Comparison of ENCODE assay signal across 2 cellular contexts in genomic region chr20:22819784-22820183, GRCh38.
TF ChIP-seq lines count a peak whose summit lies in the region.

No MANE protein-coding gene starts in this region.

TF ChIP-seq in HepG2, 621 proteins besides CTCF, POLR2A, EP300 and RAD21:
- TF ChIP-seq ZNF414 (CRISPR knock-in tag; IDR thresholded peaks at IDR 0.05) (no peak), ZSCAN9 (CRISPR knock-in tag; IDR thresholded peaks at IDR 0.05; ENCODE audit: borderline replicate concordance) (no peak), CCAR2 (optimal IDR thresholded peaks at IDR 0.05; ENCODE audit: low read depth, low read length) (no peak), HES4 (CRISPR knock-in tag; IDR thresholded peaks at IDR 0.05; ENCODE audit: borderline replicate concordance) (no peak), ZNF274 (CRISPR knock-in tag; IDR thresholded peaks at IDR 0.05) (no peak), POLR2AphosphoS5 (IDR thresholded peaks at IDR 0.05; ENCODE audit: low read depth, low read length) (no peak), ZNF225 (CRISPR knock-in tag; IDR thresholded peaks at IDR 0.05) (no peak), CREB1 (IDR thresholded peaks at IDR 0.05) (no peak), CREB1 (CRISPR knock-in tag; IDR thresholded peaks at IDR 0.05) (no peak), PTBP1 (IDR thresholded peaks at IDR 0.05; ENCODE audit: low read depth, low read length, poor library complexity, severe bottlenecking) (no peak), ZNF772 (CRISPR knock-in tag; IDR thresholded peaks at IDR 0.05) (no peak), HNRNPUL1 (IDR thresholded peaks at IDR 0.05; ENCODE audit: low read depth, low read length) (no peak), ZNF282 (IDR thresholded peaks at IDR 0.05; ENCODE audit: partially characterized antibody) (no peak), GPBP1L1 (CRISPR knock-in tag; IDR thresholded peaks at IDR 0.05) (no peak), HNRNPLL (IDR thresholded peaks at IDR 0.05; ENCODE audit: low read depth, low read length, poor library complexity, severe bottlenecking) (no peak), RELA (CRISPR knock-in tag; IDR thresholded peaks at IDR 0.05) (no peak)

TF ChIP-seq in H1, 55 proteins besides CTCF, POLR2A, EP300 and RAD21:
- no peak for TF ChIP-seq SRF (IDR thresholded peaks at IDR 0.05; ENCODE audit: low read depth, low read length)
